In the genomic region with DNA sequence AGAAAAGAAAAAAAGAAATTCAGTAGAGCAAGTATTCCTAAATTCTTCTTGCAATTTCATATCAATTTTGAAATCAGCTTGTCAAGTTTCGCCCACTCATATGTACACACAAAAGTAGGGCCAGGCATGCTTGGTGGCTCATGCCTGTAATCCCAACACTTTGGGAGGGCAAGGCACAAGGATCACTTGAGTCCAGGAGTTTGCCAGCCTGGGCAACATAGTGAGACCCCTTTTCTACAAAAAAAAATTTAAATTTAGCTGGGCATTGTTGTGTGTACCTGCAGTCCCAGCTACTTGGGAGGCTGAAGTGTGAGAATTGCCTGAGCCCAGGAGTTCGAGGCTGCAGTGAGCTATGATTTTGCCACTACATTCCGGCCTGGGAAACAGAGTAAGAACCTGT, we compare ENCODE assay signal across 33 cellular contexts.
"Had no signal": no experiment of that assay in that cellular context is flagged by ENCODE, and none has a peak within 500 bp of the region (broad histone marks: within the 10 kb centered on the region; RNA-seq: fewer than 3 reads in every experiment).

No MANE protein-coding gene starts in this region.

- FAIRE-seq: astrocyte, bronchial epithelial cell had no signal

- ATAC-seq: activated naive CD4-positive, alpha-beta T cell treated with anti-CD3 and anti-CD28 coated beads, Interleukin-2, amount 50 U/mL, for 72 hours; activated naive CD8-positive, alpha-beta T cell treated with anti-CD3 and anti-CD28 coated beads, Interleukin-2, amount 50 U/mL, for 24 hours; activated T-cell treated with anti-CD3 and anti-CD28 coated beads, Interleukin-2, amount 50 U/mL, for 4 hours; activated T-cell treated with anti-CD3 and anti-CD28 coated beads, Interleukin-2, amount 50 U/mL, for 72 hours; activated T-helper 17 cell treated with anti-CD3 and anti-CD28 coated beads, Interleukin-2, amount 50 U/mL, for 72 hours; body of pancreas had no signal

- DNase-seq: activated effector memory CD4-positive, alpha-beta T cell treated with anti-CD3 and anti-CD28 coated beads, Interleukin-2, amount 50 U/mL, for 16 hours; activated effector memory CD4-positive, alpha-beta T cell treated with Interleukin-2 at 50 U/mL for 16 hours; activated gamma-delta T cell; activated gamma-delta T cell treated with Interleukin-2 at 50 U/mL for 16 hours; activated naive CD4-positive, alpha-beta T cell; activated naive CD4-positive, alpha-beta T cell treated with anti-CD3 and anti-CD28 coated beads for 36 hours; activated naive CD4-positive, alpha-beta T cell treated with anti-CD3 and anti-CD28 coated beads, Interleukin-2, amount 10 ng/mL, durations not matched to agents 7 days and 5 days; activated naive CD4-positive, alpha-beta T cell treated with anti-CD3 and anti-CD28 coated beads, Interleukin-2, amount 50 U/mL, for 16 hours; activated naive CD4-positive, alpha-beta T cell treated with Interleukin-2 at 50 U/mL for 16 hours; activated naive CD8-positive, alpha-beta T cell treated with anti-CD3 and anti-CD28 coated beads for 36 hours; activated naive CD8-positive, alpha-beta T cell treated with anti-CD3 and anti-CD28 coated beads, Interleukin-2, amount 10 ng/mL, durations not matched to agents 7 days and 5 days; activated naive CD8-positive, alpha-beta T cell treated with anti-CD3 and anti-CD28 coated beads, Interleukin-2, amount 50 U/mL, for 24 hours; activated T-cell treated with anti-CD3 and anti-CD28 coated beads, Interleukin-2, amount 50 U/mL, for 24 hours; activated T-cell treated with anti-CD3 and anti-CD28 coated beads, Interleukin-2, amount 50 U/mL, for 4 hours; activated T-cell treated with anti-CD3 and anti-CD28 coated beads, Interleukin-2, amount 50 U/mL, for 48 hours; activated T-cell treated with anti-CD3 and anti-CD28 coated beads, Interleukin-2, amount 50 U/mL, for 72 hours; adrenal gland; amniotic stem cell; amygdala; anterior cingulate cortex; aorta; body of pancreas; brain microvascular endothelial cell; caudate nucleus; central memory CD4-positive, alpha-beta T cell; cerebellar nuclear complex had no signal

- H3K4me1 ChIP-seq: adrenal gland, ascending aorta, body of pancreas, breast epithelium had no signal

- H3K36me3 ChIP-seq: adrenal gland, ascending aorta, brain microvascular endothelial cell, breast epithelium, cardiac muscle cell had no signal

- H3K9me3 ChIP-seq: adrenal gland, ascending aorta, body of pancreas, breast epithelium had no signal

- H3K27ac ChIP-seq: adrenal gland, ascending aorta, body of pancreas, brain microvascular endothelial cell, breast epithelium, cardiac muscle cell had no signal

- H3K4me3 ChIP-seq: adrenal gland, ascending aorta, body of pancreas, breast epithelium, cardiac muscle cell had no signal

- H3K27me3 ChIP-seq: adrenal gland, ascending aorta, body of pancreas, brain microvascular endothelial cell, breast epithelium, cardiac muscle cell had no signal
